In the genomic region with DNA sequence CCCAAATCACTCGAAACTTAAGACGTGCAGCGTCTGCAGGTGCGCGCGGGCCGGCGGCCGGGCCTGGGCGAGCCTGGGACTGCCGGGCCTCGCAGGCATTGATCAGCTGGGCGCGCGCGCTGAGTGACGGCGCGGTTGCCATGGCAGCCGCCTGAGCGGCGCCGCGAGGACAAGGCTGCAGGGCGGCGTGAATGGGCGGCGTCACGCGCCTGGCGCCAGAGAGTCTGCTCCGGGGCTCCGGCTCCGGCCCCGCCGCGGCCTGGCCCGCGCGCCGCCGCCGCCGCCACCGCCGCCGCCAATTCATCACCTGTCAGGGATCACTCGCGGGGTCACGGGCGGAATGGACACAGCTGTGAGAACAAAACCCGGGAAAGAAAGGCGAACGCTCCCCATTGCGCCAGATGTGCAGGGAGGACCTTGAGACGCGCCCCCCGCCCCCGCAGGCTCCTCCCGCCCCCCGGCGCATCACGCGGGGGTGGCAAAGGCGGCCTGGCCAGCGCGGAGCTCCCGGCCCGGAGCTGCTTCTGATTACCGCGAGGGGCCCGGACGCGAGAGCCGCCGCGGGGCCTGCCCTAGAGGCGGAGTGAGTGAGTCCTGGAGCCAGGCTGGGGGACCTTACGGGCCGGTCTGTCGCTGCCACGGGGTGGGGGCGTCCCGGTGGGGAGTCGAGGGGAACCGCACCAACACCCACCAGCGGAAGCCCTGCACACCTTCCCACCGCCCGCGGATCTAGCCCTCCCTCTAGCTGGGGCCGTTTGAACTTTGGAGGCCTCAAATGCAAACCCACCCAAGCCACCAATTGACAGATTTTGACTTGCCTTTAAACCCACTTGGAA, we compare ENCODE assay signal across 8 cellular contexts. TPM values are rescaled to one million over a fixed set of nuclear protein-coding genes. Genes with fewer than 3 reads are reported as not detected.
DNase-seq lines count a peak whose midpoint lies in the region; ATAC-seq, FAIRE-seq and TF ChIP-seq lines count a peak whose summit lies in the region.

No MANE protein-coding gene starts in this region.

- H3K9ac ChIP-seq in kidney (ENCODE audit: low read length in 2 of 2): peak overlapping the region; percentile 83 to 90

- DNase-seq in AG04450 (ENCODE audit: low read depth, low spot score): peak; percentile 73
- DNase-seq in NCI-H345 (lab: John Stamatoyannopoulos, UW): peak; percentile 99
- peak; percentile 44 to 56 (median 50) for DNase-seq in activated CD4-positive, CD25-positive, alpha-beta regulatory T cell (lab: John Stamatoyannopoulos, UW)
- peak; percentile 67 to 77 for DNase-seq in central memory CD8-positive, alpha-beta T cell (ENCODE audit: low spot score in 2 of 2)
- peak; percentile 98 for DNase-seq in kidney
- peak; percentile 68 to 84 (median 75) for DNase-seq in stimulated activated CD4-positive, alpha-beta T cell treated with anti-CD3 and anti-CD28 coated beads, Interleukin-12 subunit alpha, Interleukin-12 subunit beta, amount 100 ng/mL, for 48 hours (ENCODE audit: low read depth in 2 of 3, low spot score in 1 of 3)

- H3K4me1 Mint-ChIP-seq in central memory CD8-positive, alpha-beta T cell: peaks cover 40% of the 10 kb centered on the region

- peaks cover 40% of the 10 kb centered on the region for H3K36me3 Mint-ChIP-seq in central memory CD8-positive, alpha-beta T cell (ENCODE audit: insufficient read depth)

- peak overlapping the region; percentile 87 for H3K27ac ChIP-seq in AG04450 (ENCODE audit: low read depth, low read length)
- H3K27ac ChIP-seq in kidney (ENCODE audit: low read depth in 2 of 2, low read length in 2 of 2): peak overlapping the region; percentile 91 to 98

- H3K4me3 ChIP-seq in AG04450 (ENCODE audit: low read depth, low read length): peak overlapping the region; percentile 67
- peak overlapping the region; percentile 74 to 78 for H3K4me3 ChIP-seq in kidney (ENCODE audit: low read length in 2 of 2)

- POLR2A ChIA-PET in AG04450 (lab: Yijun Ruan, JAX): interaction anchor here (0.9 to 5.0 kb wide), 8 partner anchors 17 to 135 kb away, joined by 3 to 90 read pairs (median 10); no protein-coding TSS in a partner anchor

- no peak for TF ChIP-seq CTCF in AG04450 (IDR thresholded peaks at IDR 0.05; ENCODE audit: low read depth, low read length)
- TF ChIP-seq CTCF in kidney (IDR thresholded peaks at IDR 0.05; ENCODE audit: borderline replicate concordance, extremely low read depth, insufficient read depth): no peak

- peak; percentile 68 for ATAC-seq in GM19025 (IDR thresholded peaks at IDR 0.05; ENCODE audit: low read depth, unreplicated experiment)
- ATAC-seq in HG03196 (IDR thresholded peaks at IDR 0.05; ENCODE audit: unreplicated experiment): peak; percentile 60
- ATAC-seq in central memory CD8-positive, alpha-beta T cell (replicated peaks; ENCODE audit: extremely low read depth, poor library complexity, severe bottlenecking): peak; percentile 52

- H3K4me3 Mint-ChIP-seq in central memory CD8-positive, alpha-beta T cell: peak overlapping the region; percentile 98

- intact Hi-C loops in kidney (cut with DNase I): no loop called here

- CTCF ChIA-PET in AG04450 (lab: Charles Lee): no interaction called here

- H3K27me3 Mint-ChIP-seq in central memory CD8-positive, alpha-beta T cell: no peaks in the 10 kb centered on the region

- H3K9me3 ChIP-seq in AG04450 (ENCODE audit: control insufficient read depth, insufficient read depth, low read length) (peaks cover 6% of the 10 kb centered on the region), kidney (ENCODE audit: control insufficient read depth in 1 of 2, low read length in 2 of 2) (peaks cover 0 to 7% of the 10 kb centered on the region in 2 donors)

- H3K27me3 ChIP-seq in AG04450 (ENCODE audit: control insufficient read depth, insufficient read depth, low read length): no peaks in the 10 kb centered on the region

- H3K4me1 ChIP-seq in kidney (ENCODE audit: control insufficient read depth in 1 of 2, insufficient read depth in 1 of 2, low read depth in 1 of 2, low read length in 2 of 2): peaks cover 8 to 23% of the 10 kb centered on the region in 2 donors

- H3K27ac Mint-ChIP-seq in central memory CD8-positive, alpha-beta T cell (ENCODE audit: low read depth): peak overlapping the region; percentile 95

- no peak for FAIRE-seq in kidney (lab: Jason Lieb, UNC)

- peaks cover 8% of the 10 kb centered on the region for H3K9me3 Mint-ChIP-seq in central memory CD8-positive, alpha-beta T cell

- H3K36me3 ChIP-seq in kidney (ENCODE audit: control insufficient read depth in 1 of 2, insufficient read depth in 2 of 2, low read length in 2 of 2): no peaks in the 10 kb centered on the region

RNA-seq across cellular contexts. Expression of a gene that starts 2.9 kb away (rescaled TPM):
- polyA plus RNA-seq in AG04450 (2011; rRNA removed): 74.3 and 74.5 TPM in 2 replicates
- polyA minus RNA-seq in AG04450 (2011; rRNA and poly(A)+ RNA removed): 57.8 and 78.4 TPM in 2 replicates
- 74.6 TPM for total RNA-seq in kidney
- 113 TPM for polyA plus RNA-seq in kidney (ENCODE audit: insufficient read depth, low read depth, low replicate concordance)

Comparison
In these comparisons a context has a peak if more than half of its experiments do, and no peak if none do; other contexts are left out.
1. Peak in every context shown above with its lines: DNase-seq, ATAC-seq, H3K4me3 ChIP-seq and H3K27ac ChIP-seq.